9 cellular contexts compared by ENCODE assay signal in the genomic region with DNA sequence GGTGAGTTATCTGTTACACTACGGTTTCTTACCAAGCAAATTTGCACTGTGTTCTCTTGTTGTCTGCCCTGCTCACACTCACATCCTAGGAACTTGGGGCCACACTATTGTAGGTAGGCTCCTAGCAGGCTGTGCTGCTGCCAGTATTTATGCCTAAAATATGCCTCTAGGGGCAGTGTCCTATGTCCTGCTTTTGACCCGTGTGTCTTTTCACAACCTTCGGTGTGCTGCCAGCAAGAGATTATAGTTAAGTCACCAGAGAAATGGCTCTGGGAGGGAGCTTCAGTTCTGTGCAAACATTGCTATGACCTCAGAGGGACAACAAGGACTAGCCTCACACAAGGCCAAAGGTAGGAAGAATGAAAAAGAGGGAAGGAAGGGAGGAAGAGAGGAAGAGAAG. TPM values are rescaled to one million over a fixed set of nuclear protein-coding genes. Genes with fewer than 3 reads are reported as not detected.
DNase-seq lines count a peak whose midpoint lies in the region; ATAC-seq and TF ChIP-seq lines count a peak whose summit lies in the region.
"Had no signal": no experiment of that assay in that cellular context is flagged by ENCODE, and none has a peak within 500 bp of the region (broad histone marks: within the 10 kb centered on the region; RNA-seq: fewer than 3 reads in every experiment).

No MANE protein-coding gene starts in this region.

- intact Hi-C loops in lower lobe of right lung (cut with DNase I): no loop called here

- H3K9me3 ChIP-seq in SJCRH30 (replicated peaks) (no peaks in the 10 kb centered on the region), lower lobe of right lung (no peaks in the 10 kb centered on the region)
- H3K9me3 ChIP-seq: BLaER1 treated with 17β-estradiol and CSF1 and Interleukin-3, amounts not matched to agents 10 nM and 100 nM had no signal

- H3K4me1 ChIP-seq in SJCRH30 (no peaks in the 10 kb centered on the region), lower lobe of right lung (no peaks in the 10 kb centered on the region)

- H3K27me3 ChIP-seq in SJCRH30 (no peaks in the 10 kb centered on the region), lower lobe of right lung (ENCODE audit: low read depth) (no peaks in the 10 kb centered on the region)
- H3K27me3 ChIP-seq: BLaER1 treated with 17β-estradiol and CSF1 and Interleukin-3, amounts not matched to agents 10 nM and 100 nM had no signal

- H3K4me3 ChIP-seq in SJCRH30 (no peak overlapping the region), lower lobe of right lung (no peak overlapping the region)
- H3K4me3 ChIP-seq: BLaER1 treated with 17β-estradiol and CSF1 and Interleukin-3, amounts not matched to agents 10 nM and 100 nM had no signal

- peak; percentile 16 for DNase-seq in NCI-H748 (lab: John Stamatoyannopoulos, UW; ENCODE audit: unreplicated experiment)
- no peak for DNase-seq in NCI-H748 treated with DMSO at 0.1 percent for 48 hours (lab: John Stamatoyannopoulos, UW)
- DNase-seq in SJCRH30: peak; percentile 6 to 35
- no peak for DNase-seq in lower lobe of right lung
- no peak for DNase-seq in cerebellum (ENCODE audit: low spot score)
- no peak for DNase-seq in amniotic stem cell (lab: John Stamatoyannopoulos, UW)
- DNase-seq in NCI-H2227 (lab: John Stamatoyannopoulos, UW; ENCODE audit: unreplicated experiment): no peak

- H3K36me3 ChIP-seq in SJCRH30: no peaks in the 10 kb centered on the region
- H3K36me3 ChIP-seq in lower lobe of right lung: no peaks in the 10 kb centered on the region
- H3K36me3 ChIP-seq: BLaER1 treated with 17β-estradiol and CSF1 and Interleukin-3, amounts not matched to agents 10 nM and 100 nM had no signal

- ATAC-seq in HG02981 (IDR thresholded peaks at IDR 0.05; ENCODE audit: unreplicated experiment) (peak; percentile 76), lower lobe of right lung (peak; percentile 24 to 35)

- no peak overlapping the region for H3K27ac ChIP-seq in SJCRH30
- H3K27ac ChIP-seq in lower lobe of right lung: no peak overlapping the region
- H3K27ac ChIP-seq: BLaER1 treated with 17β-estradiol and CSF1 and Interleukin-3, amounts not matched to agents 10 nM and 100 nM had no signal

- TF ChIP-seq CTCF in lower lobe of right lung (IDR thresholded peaks at IDR 0.05): peak; percentile 22

RNA-seq across cellular contexts. Expression of gene TAAR5, which starts 8.9 kb away (rescaled TPM):
- not detected in 2 replicates for total RNA-seq in SJCRH30 (2014; rRNA removed; shearing (Covaris generic))
- not detected for total RNA-seq in lower lobe of right lung
- total RNA-seq in cerebellum: not detected

RNA-seq across cellular contexts. Expression of gene TAAR2, which starts 25.6 kb away (rescaled TPM):
- not detected in 2 replicates for total RNA-seq in SJCRH30 (2014; rRNA removed; shearing (Covaris generic))
- not detected for total RNA-seq in lower lobe of right lung
- total RNA-seq in cerebellum: not detected

RNA-seq across cellular contexts. Expression of gene TAAR6, which starts 28.4 kb away (rescaled TPM):
- total RNA-seq in SJCRH30 (2014; rRNA removed; shearing (Covaris generic)): not detected in 2 replicates
- total RNA-seq in lower lobe of right lung: not detected
- not detected for total RNA-seq in cerebellum

RNA-seq across cellular contexts. Expression of gene TAAR8, which starts 46.0 kb away (rescaled TPM):
- total RNA-seq in SJCRH30 (2014; rRNA removed; shearing (Covaris generic)): not detected in 2 replicates
- total RNA-seq in lower lobe of right lung: not detected
- not detected for total RNA-seq in cerebellum

Comparison
In these comparisons a context has a peak if more than half of its experiments do, and no peak if none do; other contexts are left out.
1. DNase-seq: peak in NCI-H748 (single experiment) and SJCRH30 (2 of 2); none in NCI-H748 treated with DMSO at 0.1 percent for 48 hours (single experiment), lower lobe of right lung (single experiment), cerebellum (single experiment), amniotic stem cell (single experiment) and NCI-H2227 (single experiment).